Comparison of ENCODE assay signal across 8 cellular contexts in genomic region chr15:91099616-91100560, GRCh38. TPM values are rescaled to one million over a fixed set of nuclear protein-coding genes. Genes with fewer than 3 reads are reported as not detected.
A peak's percentile ranks its signal among the peaks of the same experiment; 100 is the strongest.
DNase-seq lines count a peak whose midpoint lies in the region; TF ChIP-seq lines count a peak whose summit lies in the region.

A gene with protein sequence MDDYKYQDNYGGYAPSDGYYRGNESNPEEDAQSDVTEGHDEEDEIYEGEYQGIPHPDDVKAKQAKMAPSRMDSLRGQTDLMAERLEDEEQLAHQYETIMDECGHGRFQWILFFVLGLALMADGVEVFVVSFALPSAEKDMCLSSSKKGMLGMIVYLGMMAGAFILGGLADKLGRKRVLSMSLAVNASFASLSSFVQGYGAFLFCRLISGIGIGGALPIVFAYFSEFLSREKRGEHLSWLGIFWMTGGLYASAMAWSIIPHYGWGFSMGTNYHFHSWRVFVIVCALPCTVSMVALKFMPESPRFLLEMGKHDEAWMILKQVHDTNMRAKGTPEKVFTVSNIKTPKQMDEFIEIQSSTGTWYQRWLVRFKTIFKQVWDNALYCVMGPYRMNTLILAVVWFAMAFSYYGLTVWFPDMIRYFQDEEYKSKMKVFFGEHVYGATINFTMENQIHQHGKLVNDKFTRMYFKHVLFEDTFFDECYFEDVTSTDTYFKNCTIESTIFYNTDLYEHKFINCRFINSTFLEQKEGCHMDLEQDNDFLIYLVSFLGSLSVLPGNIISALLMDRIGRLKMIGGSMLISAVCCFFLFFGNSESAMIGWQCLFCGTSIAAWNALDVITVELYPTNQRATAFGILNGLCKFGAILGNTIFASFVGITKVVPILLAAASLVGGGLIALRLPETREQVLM (plus strand): TSS chr15:91100257. CDS start chr15:91226264, 126,007 bp downstream.

- H3K4me1 ChIP-seq in tibial nerve: peaks cover 0 to 31% (median 9%) of the 10 kb centered on the region in 4 donors

- POLR2A ChIA-PET in HEK293T (lab: Yijun Ruan, JAX): no interaction called here

- peak; percentile 69 for DNase-seq in Daoy (ENCODE audit: low read depth)
- peak; percentile 46 for DNase-seq in HEK293T (ENCODE audit: extremely low spot score)
- DNase-seq in NCI-H748 (lab: John Stamatoyannopoulos, UW; ENCODE audit: unreplicated experiment): peak; percentile 76
- peak; percentile 8 for DNase-seq in activated T-helper 9 cell treated with anti-CD3 and anti-CD28 coated beads, Interleukin-2, amount 50 U/mL, for 16 hours (ENCODE audit: low read depth)
- peak; percentile 3 for DNase-seq in foreskin melanocyte
- DNase-seq in nucleus accumbens (lab: John Stamatoyannopoulos, UW): peak in 46 of 56 donors; percentile 16 to 83 (median 57)
- peak in 1 of 2 donors; percentile 21 for DNase-seq in tibial nerve (ENCODE audit: low spot score in 2 of 2)
- DNase-seq in NCI-H2107 (lab: John Stamatoyannopoulos, UW): no peak

- CTCF ChIA-PET in HEK293T (lab: Yijun Ruan, JAX): interaction anchor here (0.6 to 1.8 kb wide), 10 partner anchors 10 to 887 kb away, joined by 3 to 7 read pairs (median 4); no protein-coding TSS in a partner anchor

- H3K4me3 ChIP-seq in tibial nerve: peak within 1 kb of the TSS; percentile 40 to 66 (median 56)

- no peaks in the 10 kb centered on the region for H3K36me3 ChIP-seq in tibial nerve

- no peak for TF ChIP-seq POLR2A in tibial nerve (IDR thresholded peaks at IDR 0.05)

- WGBS in tibial nerve, 2 donors: 1% methylated on average over 60 to 74 of the region's 80 CpGs

- peak within 1 kb of the TSS in 3 of 4 donors; percentile 21 to 84 (median 63) for H3K27ac ChIP-seq in tibial nerve

- no peak for TF ChIP-seq CTCF in tibial nerve (IDR thresholded peaks at IDR 0.05)

- peak; percentile 30 to 46 for TF ChIP-seq EP300 in tibial nerve (IDR thresholded peaks at IDR 0.05)

- peaks cover 0 to 3% (median 0%) of the 10 kb centered on the region in 4 donors for H3K9me3 ChIP-seq in tibial nerve

- H3K27me3 ChIP-seq in tibial nerve: peaks cover 0 to 25% of the 10 kb centered on the region in 2 donors

TF ChIP-seq in HEK293T, 16 proteins besides CTCF, POLR2A, EP300 and RAD21:
- peak; percentile 43 for TF ChIP-seq L3MBTL2 (conservative IDR thresholded peaks at IDR 0.05)
- TF ChIP-seq FOXM1 (IDR thresholded peaks at IDR 0.05; ENCODE audit: borderline replicate concordance): no peak

RNA-seq across cellular contexts. Expression of the gene that starts here (rescaled TPM):
- 0.15 and 1.1 TPM in 2 replicates for total RNA-seq in Daoy (2014; rRNA removed; shearing (Covaris generic))
- 10 to 100 TPM in 3 of 4 donors, 1 to 10 TPM in 1; 8.3 to 20.5 (median 17.1) TPM for total RNA-seq in tibial nerve
